ENCODE assay signal across 8 cellular contexts in the genomic region with DNA sequence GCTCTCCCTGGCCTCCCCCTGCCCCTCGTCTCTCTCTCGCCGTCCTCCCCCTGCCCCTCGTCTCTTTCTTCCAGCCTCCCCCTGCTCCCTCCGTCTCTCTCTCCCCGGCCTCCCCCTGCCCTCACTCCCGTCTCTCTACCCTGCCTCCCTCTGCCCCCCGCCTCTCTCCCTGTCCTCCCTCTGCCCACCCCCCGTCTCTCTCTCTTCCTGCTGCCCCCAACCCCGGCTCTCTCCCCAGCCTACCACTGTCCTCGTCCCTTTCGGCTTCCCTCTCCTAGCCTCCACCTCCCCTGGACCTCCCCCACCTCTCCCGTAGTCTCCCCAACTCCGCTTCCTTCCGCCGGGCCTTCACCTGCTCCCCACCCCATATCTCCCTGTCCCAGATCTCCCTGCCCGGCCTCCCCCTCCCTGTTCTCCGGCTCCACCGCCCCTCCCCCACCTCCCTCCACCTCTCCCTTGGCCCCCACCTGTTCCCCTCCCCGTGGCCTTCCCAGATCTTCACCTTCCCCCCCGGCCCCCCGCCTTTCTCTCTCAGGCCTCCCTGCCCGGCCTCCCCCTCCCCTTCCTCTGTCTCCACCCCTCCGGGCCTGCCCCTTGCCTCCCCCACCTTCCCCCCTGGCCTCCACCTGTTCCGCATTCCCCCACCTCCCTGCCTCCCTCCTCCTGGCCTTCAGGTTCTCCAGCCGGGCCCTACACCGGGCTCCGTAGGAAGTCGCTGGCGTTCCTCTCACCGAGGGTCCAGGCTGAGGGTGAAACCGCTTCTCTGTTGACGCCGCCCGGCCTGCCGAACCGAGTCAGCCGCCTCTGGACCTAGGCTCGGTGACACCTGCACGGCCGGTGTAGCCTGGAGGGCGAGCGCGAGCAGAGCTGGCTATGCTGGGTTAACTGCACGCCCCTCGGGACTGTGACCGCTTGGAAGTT. TPM values are rescaled to one million over a fixed set of nuclear protein-coding genes. Genes with fewer than 3 reads are reported as not detected.
DNase-seq lines count a peak whose midpoint lies in the region; FAIRE-seq and TF ChIP-seq lines count a peak whose summit lies in the region.

No MANE protein-coding gene starts in this region.

- no peak for DNase-seq in activated T-cell treated with anti-CD3 and anti-CD28 coated beads, Interleukin-2, amount 50 U/mL, for 24 hours
- DNase-seq in activated T-cell treated with anti-CD3 and anti-CD28 coated beads for 4 hours (no peak), WERI-Rb-1 (peak; percentile 70), glutamatergic neuron (peak; percentile 56), HTR-8/SVneo (ENCODE audit: insufficient read length, low spot score) (no peak), EL (no peak)
- DNase-seq in activated effector memory CD4-positive, alpha-beta T cell treated with Interleukin-2 at 50 U/mL for 16 hours, result no peak

- H3K27ac ChIP-seq in WERI-Rb-1, result peak overlapping the region; percentile 91
- H3K27ac ChIP-seq in skin epidermis, result peak overlapping the region; percentile 68 to 93 (median 88)

- no peaks in the 10 kb centered on the region for H3K27me3 ChIP-seq in WERI-Rb-1 (ENCODE audit: insufficient read depth, low read depth, severe bottlenecking)

- peaks cover 49% of the 10 kb centered on the region for H3K4me1 Mint-ChIP-seq in activated T-cell treated with anti-CD3 and anti-CD28 coated beads, Interleukin-2, amount 50 U/mL, for 24 hours (ENCODE audit: low read depth)
- H3K4me1 Mint-ChIP-seq in glutamatergic neuron (ENCODE audit: low read depth, unreplicated experiment), result peaks cover 24% of the 10 kb centered on the region

- no peak for TF ChIP-seq CTCF in WERI-Rb-1 (IDR thresholded peaks at IDR 0.05; ENCODE audit: low read depth, low read length)
- no peak for TF ChIP-seq CTCF in glutamatergic neuron (IDR thresholded peaks at IDR 0.05; ENCODE audit: partially characterized antibody, unreplicated experiment)

- peak overlapping the region; percentile 90 for H3K4me3 Mint-ChIP-seq in activated T-cell treated with anti-CD3 and anti-CD28 coated beads, Interleukin-2, amount 50 U/mL, for 24 hours
- H3K4me3 Mint-ChIP-seq in glutamatergic neuron (ENCODE audit: unreplicated experiment), result peak overlapping the region; percentile 91

- no peak for FAIRE-seq in HTR-8/SVneo (lab: Jason Lieb, UNC)

- H3K27ac Mint-ChIP-seq in activated T-cell treated with anti-CD3 and anti-CD28 coated beads, Interleukin-2, amount 50 U/mL, for 24 hours, result peak overlapping the region; percentile 90
- peak overlapping the region; percentile 90 for H3K27ac Mint-ChIP-seq in glutamatergic neuron (ENCODE audit: unreplicated experiment)

- H3K4me3 ChIP-seq in WERI-Rb-1 (ENCODE audit: low read depth, low read length) (peak overlapping the region; percentile 92), skin epidermis (peak overlapping the region; percentile 74 to 94 (median 84))

- peaks cover 47% of the 10 kb centered on the region for H3K36me3 ChIP-seq in WERI-Rb-1

- no peaks in the 10 kb centered on the region for H3K27me3 Mint-ChIP-seq in activated T-cell treated with anti-CD3 and anti-CD28 coated beads, Interleukin-2, amount 50 U/mL, for 24 hours
- peaks cover 14% of the 10 kb centered on the region for H3K27me3 Mint-ChIP-seq in glutamatergic neuron (ENCODE audit: unreplicated experiment)

- H3K9me3 ChIP-seq in WERI-Rb-1 (ENCODE audit: severe bottlenecking), result peaks cover 3% of the 10 kb centered on the region

- no peaks in the 10 kb centered on the region for H3K9me3 Mint-ChIP-seq in activated T-cell treated with anti-CD3 and anti-CD28 coated beads, Interleukin-2, amount 50 U/mL, for 24 hours
- peaks cover 9% of the 10 kb centered on the region for H3K9me3 Mint-ChIP-seq in glutamatergic neuron (ENCODE audit: unreplicated experiment)

- H3K36me3 Mint-ChIP-seq in activated T-cell treated with anti-CD3 and anti-CD28 coated beads, Interleukin-2, amount 50 U/mL, for 24 hours (ENCODE audit: low read depth), result peaks cover 51% of the 10 kb centered on the region
- H3K36me3 Mint-ChIP-seq in glutamatergic neuron (ENCODE audit: unreplicated experiment), result peaks cover 9% of the 10 kb centered on the region

RNA-seq across cellular contexts. Expression of a gene that starts 1.2 kb away (rescaled TPM):
- total RNA-seq in glutamatergic neuron (ENCODE audit: unreplicated experiment), result 70.2 TPM

RNA-seq across cellular contexts. Expression of a gene that starts 45.3 kb away (rescaled TPM):
- 879 TPM for total RNA-seq in glutamatergic neuron (ENCODE audit: unreplicated experiment)

Comparison
In these comparisons a context has a peak if more than half of its experiments do, and no peak if none do; other contexts are left out.
1. DNase-seq: peak in WERI-Rb-1 (single experiment) and glutamatergic neuron (single experiment); none in activated T-cell treated with anti-CD3 and anti-CD28 coated beads, Interleukin-2, amount 50 U/mL, for 24 hours (single experiment), activated T-cell treated with anti-CD3 and anti-CD28 coated beads for 4 hours (single experiment), HTR-8/SVneo (single experiment), EL (single experiment) and activated effector memory CD4-positive, alpha-beta T cell treated with Interleukin-2 at 50 U/mL for 16 hours (single experiment).